ENCODE assay signal across 21 cellular contexts in the genomic region with DNA sequence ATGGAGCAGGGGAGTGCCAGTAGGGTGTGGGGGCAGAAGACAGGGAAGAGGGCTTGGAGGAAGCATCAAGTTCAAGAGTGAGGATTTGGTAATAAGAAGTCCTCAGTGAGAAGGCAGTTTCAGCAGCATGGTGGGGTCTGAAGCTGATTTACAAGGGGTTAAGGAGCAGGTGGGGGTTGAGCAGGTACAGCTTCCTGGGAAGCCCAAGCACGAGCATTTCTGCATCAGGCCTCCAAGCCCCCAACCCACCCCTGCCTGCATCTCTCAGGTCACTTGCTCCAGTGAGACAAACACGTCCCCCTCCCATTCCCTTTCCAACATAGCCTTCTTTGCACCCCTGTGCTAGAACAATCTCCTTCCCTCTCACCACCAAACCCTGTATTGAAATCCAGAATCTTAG.
DNase-seq lines count a peak whose midpoint lies in the region; ATAC-seq and TF ChIP-seq lines count a peak whose summit lies in the region.
"Had no signal": no experiment of that assay in that cellular context is flagged by ENCODE, and none has a peak within 500 bp of the region (broad histone marks: within the 10 kb centered on the region; RNA-seq: fewer than 3 reads in every experiment).

No MANE protein-coding gene starts in this region.

- no peak overlapping the region for H2BK5ac ChIP-seq in IMR-90 (ENCODE audit: low read depth, low read length, poor library complexity, severe bottlenecking)

- BruUV-seq in IMR-90 (replicated peaks; lab: Mats Ljungman, UMichigan): no TSS peak

- no peaks in the 10 kb centered on the region for H3K27me3 ChIP-seq in H7 (ENCODE audit: control insufficient read depth, insufficient read depth, low read length)
- H3K27me3 ChIP-seq in IMR-90 (ENCODE audit: control insufficient read depth, insufficient read depth, low read length): no peaks in the 10 kb centered on the region
- H3K27me3 ChIP-seq: BE2C; BLaER1 treated with 17β-estradiol and CSF1 and Interleukin-3, amounts not matched to agents 10 nM and 100 nM had no signal

- H2BK20ac ChIP-seq in IMR-90 (ENCODE audit: low read depth, low read length): no peak overlapping the region

- no peak overlapping the region for H3K14ac ChIP-seq in IMR-90 (replicated peaks; ENCODE audit: low read depth, low read length)

- POLR2A ChIA-PET in IMR-90 (lab: Charles Lee; ENCODE audit: unreplicated experiment): no interaction called here

- peaks cover 8% of the 10 kb centered on the region for H3K9me3 Mint-ChIP-seq in osteocyte (ENCODE audit: unreplicated experiment)
- H3K9me3 Mint-ChIP-seq in T-helper 2 cell treated with Interferon-gamma antibody and Interleukin-4, amounts not matched to agents 5 μg/mL and 100 μg/mL, for 36 hours: peaks cover 4% of the 10 kb centered on the region

- peak; percentile 1 for DNase-seq in H7
- no peak for DNase-seq in IMR-90
- peak; percentile 75 for DNase-seq in osteocyte (ENCODE audit: extremely low spot score, unreplicated experiment)
- DNase-seq in T-helper 2 cell treated with Interferon-gamma antibody and Interleukin-4, amounts not matched to agents 5 μg/mL and 100 μg/mL, for 36 hours (ENCODE audit: low spot score): no peak
- DNase-seq: 8988T; ACHN; AML-193; BE2C; CD4-positive, alpha-beta T cell; CD8-positive, alpha-beta memory T cell; DMS 273 treated with DMSO at 0.1 percent for 48 hours; DMS79; EL; GF-D8; GOT3 had no signal

- no peak overlapping the region for H2AFZ ChIP-seq in IMR-90 (replicated peaks; ENCODE audit: low read length, poor library complexity)

- TF ChIP-seq RAD21 in IMR-90 (IDR thresholded peaks at IDR 0.05; ENCODE audit: low read length): no peak

- CTCF ChIA-PET in IMR-90 (lab: Yijun Ruan, JAX): interaction anchor here (0.5 kb wide), 1 partner anchor 344 kb away, joined by 3 read pairs; no protein-coding TSS in a partner anchor

- intact Hi-C loops in IMR-90 (cut with micrococcal nuclease): no loop called here

- H3K36me3 ChIP-seq in H7 (replicated peaks; ENCODE audit: control insufficient read depth, insufficient read depth, low read length) (no peaks in the 10 kb centered on the region), IMR-90 (ENCODE audit: control insufficient read depth, insufficient read depth, low read length) (no peaks in the 10 kb centered on the region)
- H3K36me3 ChIP-seq: BE2C; BLaER1 treated with 17β-estradiol and CSF1 and Interleukin-3, amounts not matched to agents 10 nM and 100 nM had no signal

- no peak overlapping the region for H2BK15ac ChIP-seq in IMR-90 (ENCODE audit: low read depth, low read length)

- no peak overlapping the region for H2AK5ac ChIP-seq in IMR-90 (ENCODE audit: low read depth, low read length)

- no peak overlapping the region for H3K56ac ChIP-seq in IMR-90 (ENCODE audit: extremely low read depth, insufficient read depth, low read length)

- no peak overlapping the region for H3K27ac ChIP-seq in IMR-90 (ENCODE audit: insufficient read depth, low read length)
- H3K27ac ChIP-seq: A549; BLaER1 treated with 17β-estradiol and CSF1 and Interleukin-3, amounts not matched to agents 10 nM and 100 nM had no signal

- peak overlapping the region; percentile 16 for H2AK9ac ChIP-seq in IMR-90 (replicated peaks; ENCODE audit: low read depth, low read length, poor library complexity)

- H3K9me3 ChIP-seq in IMR-90 (ENCODE audit: control insufficient read depth, insufficient read depth, low read length): no peaks in the 10 kb centered on the region; the same call in 1 of the 2 replicates
- H3K9me3 ChIP-seq: A549, BE2C had no signal

- H3K4me1 ChIP-seq in IMR-90 (ENCODE audit: control insufficient read depth, insufficient read depth, low read length): no peaks in the 10 kb centered on the region
- H3K4me1 ChIP-seq: A549, BE2C had no signal

- no peak overlapping the region for H3K4me2 ChIP-seq in IMR-90 (ENCODE audit: low read depth, low read length)
- H3K4me2 ChIP-seq: A549; BLaER1 treated with 17β-estradiol and CSF1 and Interleukin-3, amounts not matched to agents 10 nM and 100 nM had no signal

- TF ChIP-seq CTCF in IMR-90 (conservative IDR thresholded peaks at IDR 0.05; ENCODE audit: low read depth, low read length) (no peak), osteocyte (IDR thresholded peaks at IDR 0.05) (no peak)

- H3K4ac ChIP-seq in IMR-90 (ENCODE audit: low read depth, low read length): no peak overlapping the region

- no peak for TF ChIP-seq POLR2A in IMR-90 (IDR thresholded peaks at IDR 0.05; ENCODE audit: low read depth, low read length)

- peaks cover 2% of the 10 kb centered on the region for H3K27me3 Mint-ChIP-seq in osteocyte (ENCODE audit: unreplicated experiment)
- H3K27me3 Mint-ChIP-seq in T-helper 2 cell treated with Interferon-gamma antibody and Interleukin-4, amounts not matched to agents 5 μg/mL and 100 μg/mL, for 36 hours (ENCODE audit: low read depth): no peaks in the 10 kb centered on the region

- no peaks in the 10 kb centered on the region for H3K4me1 Mint-ChIP-seq in osteocyte (ENCODE audit: unreplicated experiment)
- no peaks in the 10 kb centered on the region for H3K4me1 Mint-ChIP-seq in T-helper 2 cell treated with Interferon-gamma antibody and Interleukin-4, amounts not matched to agents 5 μg/mL and 100 μg/mL, for 36 hours (ENCODE audit: low read depth)
- H3K4me1 Mint-ChIP-seq: CD8-positive, alpha-beta memory T cell had no signal

- H3K23ac ChIP-seq in IMR-90 (ENCODE audit: low read depth, low read length): no peak overlapping the region

- H2BK120ac ChIP-seq in IMR-90 (ENCODE audit: low read depth, low read length): no peak overlapping the region

- 14% methylated on average over 1 of the region's 2 CpGs; no CpG with 5 or more reads in 1 of the 2 experiments for WGBS in IMR-90 (ENCODE audit: extremely low coverage in 2 of 2, insufficient read length in 1 of 2), 2 experiments

- no peak for ATAC-seq in IMR-90 (ENCODE audit: low read depth)
- no peak for ATAC-seq in GM18511 (IDR thresholded peaks at IDR 0.05; ENCODE audit: unreplicated experiment)
- ATAC-seq in GM21360 (IDR thresholded peaks at IDR 0.05; ENCODE audit: unreplicated experiment): no peak
- ATAC-seq: A549, HCT116 had no signal

- H4K91ac ChIP-seq in IMR-90 (ENCODE audit: insufficient read depth, low read depth, low read length): no peak overlapping the region

- H3K36me3 Mint-ChIP-seq in osteocyte (ENCODE audit: unreplicated experiment): no peaks in the 10 kb centered on the region
- H3K36me3 Mint-ChIP-seq in T-helper 2 cell treated with Interferon-gamma antibody and Interleukin-4, amounts not matched to agents 5 μg/mL and 100 μg/mL, for 36 hours (ENCODE audit: low read depth): no peaks in the 10 kb centered on the region
- H3K36me3 Mint-ChIP-seq: CD14-positive monocyte had no signal

- no peak overlapping the region for H3K27ac Mint-ChIP-seq in osteocyte (ENCODE audit: unreplicated experiment)
- H3K27ac Mint-ChIP-seq in T-helper 2 cell treated with Interferon-gamma antibody and Interleukin-4, amounts not matched to agents 5 μg/mL and 100 μg/mL, for 36 hours: no peak overlapping the region
- H3K27ac Mint-ChIP-seq: CD14-positive monocyte; CD4-positive, alpha-beta T cell; CD8-positive, alpha-beta memory T cell had no signal

- no peak overlapping the region for H3K9ac ChIP-seq in IMR-90 (ENCODE audit: low read depth, low read length)
- H3K9ac ChIP-seq: BLaER1 treated with 17β-estradiol and CSF1 and Interleukin-3, amounts not matched to agents 10 nM and 100 nM had no signal

- no peak overlapping the region for H4K8ac ChIP-seq in IMR-90 (ENCODE audit: low read depth in 2 of 2, low read length in 2 of 2)

- H3K9me1 ChIP-seq in IMR-90 (ENCODE audit: insufficient read depth, low read length): no peaks in the 10 kb centered on the region

- dilution Hi-C loops in IMR-90 (cut with HindIII; ENCODE audit: low sequenced_read_pairs, unreplicated experiment): no loop called here

- H3K18ac ChIP-seq in IMR-90 (ENCODE audit: low read depth, low read length): no peak overlapping the region

- no peaks in the 10 kb centered on the region for H3K79me1 ChIP-seq in IMR-90 (ENCODE audit: low read depth in 1 of 2, low read length in 2 of 2)

- in situ Hi-C loops in IMR-90 (cut with MboI; ENCODE audit: low sequenced_read_pairs): no loop called here

- H3K4me3 Mint-ChIP-seq in osteocyte (ENCODE audit: unreplicated experiment): no peak overlapping the region
- no peak overlapping the region for H3K4me3 Mint-ChIP-seq in T-helper 2 cell treated with Interferon-gamma antibody and Interleukin-4, amounts not matched to agents 5 μg/mL and 100 μg/mL, for 36 hours
- H3K4me3 Mint-ChIP-seq: CD14-positive monocyte; CD4-positive, alpha-beta T cell; CD8-positive, alpha-beta memory T cell had no signal

- H3K4me3 ChIP-seq in H7 (ENCODE audit: insufficient read depth, low read depth, low read length) (no peak overlapping the region), IMR-90 (ENCODE audit: insufficient read depth, low read depth, low read length) (no peak overlapping the region)
- H3K4me3 ChIP-seq: A549; BLaER1 treated with 17β-estradiol and CSF1 and Interleukin-3, amounts not matched to agents 10 nM and 100 nM had no signal

- H4K20me1 ChIP-seq in IMR-90 (ENCODE audit: insufficient read depth, low read length): no peaks in the 10 kb centered on the region
- H4K20me1 ChIP-seq: BLaER1 treated with 17β-estradiol and CSF1 and Interleukin-3, amounts not matched to agents 10 nM and 100 nM had no signal

- H4K5ac ChIP-seq in IMR-90 (ENCODE audit: low read depth, low read length): no peak overlapping the region

TF ChIP-seq in IMR-90, 13 proteins besides CTCF, POLR2A, EP300 and RAD21 (continues in another document):
- TF ChIP-seq MXI1 (IDR thresholded peaks at IDR 0.05; ENCODE audit: borderline replicate concordance, low read depth, low read length): no peak
- TF ChIP-seq SMC3 (IDR thresholded peaks at IDR 0.05; ENCODE audit: low read depth, low read length): no peak
- no peak for TF ChIP-seq ELK1 (IDR thresholded peaks at IDR 0.05; ENCODE audit: borderline replicate concordance, low read depth, low read length)
- TF ChIP-seq RCOR1 (IDR thresholded peaks at IDR 0.05; ENCODE audit: insufficient replicate concordance, low read length): no peak
- no peak for TF ChIP-seq CHD1 (IDR thresholded peaks at IDR 0.05; ENCODE audit: low read depth, low read length)
- no peak for TF ChIP-seq BHLHE40 (IDR thresholded peaks at IDR 0.05; ENCODE audit: low read depth, low read length)
- no peak for TF ChIP-seq MAFK (IDR thresholded peaks at IDR 0.05; ENCODE audit: low read depth, low read length)
- no peak for TF ChIP-seq RFX5 (IDR thresholded peaks at IDR 0.05; ENCODE audit: low read depth, low read length)

Comparison
In these comparisons a context has a peak if more than half of its experiments do, and no peak if none do; other contexts are left out.
1. DNase-seq: peak in H7 (single experiment) and osteocyte (single experiment); none in IMR-90 (single experiment) and T-helper 2 cell treated with Interferon-gamma antibody and Interleukin-4, amounts not matched to agents 5 μg/mL and 100 μg/mL, for 36 hours (single experiment).